Comparison of ENCODE assay signal across 12 cellular contexts in genomic region chr15:43881944-43882343, GRCh38. TPM values are rescaled to one million over a fixed set of nuclear protein-coding genes. Genes with fewer than 3 reads are reported as not detected.
DNase-seq lines count a peak whose midpoint lies in the region; ATAC-seq and TF ChIP-seq lines count a peak whose summit lies in the region.
"Had no signal": no experiment of that assay in that cellular context is flagged by ENCODE, and none has a peak within 500 bp of the region (broad histone marks: within the 10 kb centered on the region; RNA-seq: fewer than 3 reads in every experiment).

No MANE protein-coding gene starts in this region.

- no peaks in the 10 kb centered on the region for H3K4me1 ChIP-seq in OCI-LY3 (ENCODE audit: low read length)
- peaks cover 7% of the 10 kb centered on the region for H3K4me1 ChIP-seq in smooth muscle cell (ENCODE audit: low read depth)
- no peaks in the 10 kb centered on the region for H3K4me1 ChIP-seq in transverse colon
- no peaks in the 10 kb centered on the region for H3K4me1 ChIP-seq in tibial nerve
- H3K4me1 ChIP-seq: SJCRH30 had no signal

- DNase-seq in activated naive CD4-positive, alpha-beta T cell treated with anti-CD3 and anti-CD28 coated beads, Interleukin-2, amount 10 ng/mL, durations not matched to agents 7 days and 5 days = peak; percentile 24
- no peak for DNase-seq in activated naive CD4-positive, alpha-beta T cell treated with Interleukin-2 at 50 U/mL for 16 hours
- no peak for DNase-seq in fibroblast of mammary gland (ENCODE audit: low read depth)
- DNase-seq in smooth muscle cell (lab: John Stamatoyannopoulos, UW; ENCODE audit: unreplicated experiment) = no peak
- no peak for DNase-seq in activated CD8-positive, alpha-beta T cell treated with anti-CD3 and anti-CD28 coated beads for 36 hours
- no peak for DNase-seq in transverse colon
- no peak for DNase-seq in tibial nerve (ENCODE audit: low spot score in 2 of 2)
- DNase-seq: CD4-positive, alpha-beta T cell; Karpas-422; SJCRH30; stimulated activated naive CD4-positive, alpha-beta T cell treated with Interleukin-2 at 50 U/mL for 16 hours had no signal

- intact Hi-C loops in activated CD8-positive, alpha-beta T cell treated with anti-CD3 and anti-CD28 coated beads for 36 hours (cut with micrococcal nuclease) = no loop called here
- intact Hi-C loops in transverse colon (cut with DNase I; ENCODE audit: low total_unique reads) = no loop called here

- no peak overlapping the region for H2AFZ ChIP-seq in OCI-LY3 (ENCODE audit: low read depth, low read length)
- H2AFZ ChIP-seq in smooth muscle cell (ENCODE audit: low read depth) = no peak overlapping the region

- H3K36me3 ChIP-seq in OCI-LY3 (replicated peaks; ENCODE audit: low read depth, low read length) (peaks cover 59% of the 10 kb centered on the region), smooth muscle cell (ENCODE audit: low read depth) (no peaks in the 10 kb centered on the region), transverse colon (no peaks in the 10 kb centered on the region), tibial nerve (peaks cover 0 to 28% (median 0%) of the 10 kb centered on the region in 3 donors)

- in situ Hi-C loops in transverse colon (cut with MboI; ENCODE audit: low pct_ligation_motif_present in 1 of 4, low pct_unique_long_range_greater_than_20kb in 1 of 4, low sequenced_read_pairs in 3 of 4) = no loop called here

- H3K79me2 ChIP-seq in OCI-LY3 (ENCODE audit: low read length) (no peaks in the 10 kb centered on the region), smooth muscle cell (ENCODE audit: low read depth) (no peaks in the 10 kb centered on the region)

- TF ChIP-seq POLR2A in transverse colon (IDR thresholded peaks at IDR 0.05) = no peak
- TF ChIP-seq POLR2A in tibial nerve (IDR thresholded peaks at IDR 0.05) = no peak

- CTCF ChIA-PET in activated naive CD4-positive, alpha-beta T cell treated with anti-CD3 and anti-CD28 coated beads, Interleukin-2, amount 10 ng/mL, durations not matched to agents 7 days and 5 days (lab: Charles Lee) = interaction anchor here (0.9 to 1.8 kb wide), 5 partner anchors 8 to 21 kb away, joined by 3 to 7 read pairs (median 3); no protein-coding TSS in a partner anchor
- CTCF ChIA-PET in activated CD8-positive, alpha-beta T cell treated with anti-CD3 and anti-CD28 coated beads for 36 hours (lab: Charles Lee) = interaction anchor here (1.0 to 2.0 kb wide), 4 partner anchors 9 to 22 kb away, joined by 3 to 6 read pairs (median 4); no protein-coding TSS in a partner anchor

- H3K27me3 ChIP-seq in OCI-LY3 (ENCODE audit: low read depth, low read length) (no peaks in the 10 kb centered on the region), smooth muscle cell (ENCODE audit: low read depth) (no peaks in the 10 kb centered on the region), transverse colon (no peaks in the 10 kb centered on the region), tibial nerve (no peaks in the 10 kb centered on the region)
- H3K27me3 ChIP-seq: SJCRH30 had no signal

- peaks cover 46% of the 10 kb centered on the region for H3K36me3 Mint-ChIP-seq in activated naive CD4-positive, alpha-beta T cell treated with anti-CD3 and anti-CD28 coated beads, Interleukin-2, amount 10 ng/mL, durations not matched to agents 7 days and 5 days
- H3K36me3 Mint-ChIP-seq in activated CD8-positive, alpha-beta T cell treated with anti-CD3 and anti-CD28 coated beads for 36 hours (ENCODE audit: low read depth) = peaks cover 37% of the 10 kb centered on the region

- H3K9me3 ChIP-seq in OCI-LY3 (ENCODE audit: insufficient read depth, low read length) = no peaks in the 10 kb centered on the region
- no peaks in the 10 kb centered on the region for H3K9me3 ChIP-seq in smooth muscle cell (replicated peaks; ENCODE audit: low read depth)
- no peaks in the 10 kb centered on the region for H3K9me3 ChIP-seq in transverse colon
- H3K9me3 ChIP-seq in tibial nerve = no peaks in the 10 kb centered on the region
- H3K9me3 ChIP-seq: SJCRH30 had no signal

- WGBS in smooth muscle cell (ENCODE audit: low lambda C conversion rate) = 87% methylated on average over 7 of the region's 7 CpGs
- WGBS in transverse colon (ENCODE audit: low coverage in 1 of 2), 2 donors = 89% methylated on average over 7 of the region's 7 CpGs; no CpG with 5 or more reads in 1 of the 2 donors
- 77 to 88% methylated on average over 7 of the region's 7 CpGs for WGBS in tibial nerve, 2 donors

- H3K9me3 Mint-ChIP-seq in activated naive CD4-positive, alpha-beta T cell treated with anti-CD3 and anti-CD28 coated beads, Interleukin-2, amount 10 ng/mL, durations not matched to agents 7 days and 5 days = no peaks in the 10 kb centered on the region
- no peaks in the 10 kb centered on the region for H3K9me3 Mint-ChIP-seq in activated CD8-positive, alpha-beta T cell treated with anti-CD3 and anti-CD28 coated beads for 36 hours
- H3K9me3 Mint-ChIP-seq: CD4-positive, alpha-beta T cell had no signal

- H3K9ac ChIP-seq in OCI-LY3 (ENCODE audit: low read length) (no peak overlapping the region), smooth muscle cell (ENCODE audit: low read depth) (no peak overlapping the region)

- TF ChIP-seq CTCF in OCI-LY3 (IDR thresholded peaks at IDR 0.05; ENCODE audit: low read depth, low read length) (peak; percentile 61), fibroblast of mammary gland (conservative IDR thresholded peaks at IDR 0.05; ENCODE audit: control insufficient read depth, insufficient read depth, low read depth, low read length) (peak; percentile 46), smooth muscle cell (IDR thresholded peaks at IDR 0.05; ENCODE audit: borderline replicate concordance, insufficient read depth, poor library complexity, severe bottlenecking) (peak; percentile 38), transverse colon (IDR thresholded peaks at IDR 0.05) (peak in 2 of 5 experiments; percentile 32), tibial nerve (IDR thresholded peaks at IDR 0.05) (peak in 2 of 5 experiments; percentile 23 to 24)
- no peak for TF ChIP-seq CTCF in activated CD8-positive, alpha-beta T cell treated with anti-CD3 and anti-CD28 coated beads for 36 hours (IDR thresholded peaks at IDR 0.05)

- TF ChIP-seq EP300 in transverse colon (IDR thresholded peaks at IDR 0.05; ENCODE audit: low read depth) = no peak
- TF ChIP-seq EP300 in tibial nerve (IDR thresholded peaks at IDR 0.05) = no peak

- peaks cover 13% of the 10 kb centered on the region for H3F3A ChIP-seq in smooth muscle cell (ENCODE audit: low read depth)

- no peak overlapping the region for H3K4me3 ChIP-seq in OCI-LY3 (ENCODE audit: low read length)
- no peak overlapping the region for H3K4me3 ChIP-seq in fibroblast of mammary gland (ENCODE audit: control insufficient read depth, low read depth, low read length)
- no peak overlapping the region for H3K4me3 ChIP-seq in smooth muscle cell
- no peak overlapping the region for H3K4me3 ChIP-seq in transverse colon
- no peak overlapping the region for H3K4me3 ChIP-seq in tibial nerve
- H3K4me3 ChIP-seq: SJCRH30 had no signal

- no peaks in the 10 kb centered on the region for H3K27me3 Mint-ChIP-seq in activated naive CD4-positive, alpha-beta T cell treated with anti-CD3 and anti-CD28 coated beads, Interleukin-2, amount 10 ng/mL, durations not matched to agents 7 days and 5 days
- H3K27me3 Mint-ChIP-seq in activated CD8-positive, alpha-beta T cell treated with anti-CD3 and anti-CD28 coated beads for 36 hours = no peaks in the 10 kb centered on the region
- H3K27me3 Mint-ChIP-seq: CD4-positive, alpha-beta T cell had no signal

- POLR2A ChIA-PET in activated CD8-positive, alpha-beta T cell treated with anti-CD3 and anti-CD28 coated beads for 36 hours (lab: Charles Lee) = interaction anchor here (1.5 kb wide), 1 partner anchor 14 kb away, joined by 3 read pairs; no protein-coding TSS in a partner anchor

- H3K4me2 ChIP-seq in OCI-LY3 (ENCODE audit: low read length) = no peak overlapping the region
- no peak overlapping the region for H3K4me2 ChIP-seq in smooth muscle cell

- H4K20me1 ChIP-seq in OCI-LY3 (ENCODE audit: insufficient read depth, low read length) (no peaks in the 10 kb centered on the region), smooth muscle cell (ENCODE audit: low read depth) (no peaks in the 10 kb centered on the region)

- no peak overlapping the region for H3K27ac Mint-ChIP-seq in activated naive CD4-positive, alpha-beta T cell treated with anti-CD3 and anti-CD28 coated beads, Interleukin-2, amount 10 ng/mL, durations not matched to agents 7 days and 5 days
- no peak overlapping the region for H3K27ac Mint-ChIP-seq in activated CD8-positive, alpha-beta T cell treated with anti-CD3 and anti-CD28 coated beads for 36 hours
- H3K27ac Mint-ChIP-seq: CD4-positive, alpha-beta T cell had no signal

- H3K27ac ChIP-seq in OCI-LY3 (ENCODE audit: low read length) = no peak overlapping the region
- H3K27ac ChIP-seq in smooth muscle cell (ENCODE audit: low read depth) = no peak overlapping the region
- H3K27ac ChIP-seq in transverse colon = no peak overlapping the region
- no peak overlapping the region for H3K27ac ChIP-seq in tibial nerve
- H3K27ac ChIP-seq: SJCRH30 had no signal

- ATAC-seq in activated CD8-positive, alpha-beta T cell treated with anti-CD3 and anti-CD28 coated beads for 36 hours = no peak

- H3K4me1 Mint-ChIP-seq in activated naive CD4-positive, alpha-beta T cell treated with anti-CD3 and anti-CD28 coated beads, Interleukin-2, amount 10 ng/mL, durations not matched to agents 7 days and 5 days = no peaks in the 10 kb centered on the region
- peaks cover 5% of the 10 kb centered on the region for H3K4me1 Mint-ChIP-seq in activated CD8-positive, alpha-beta T cell treated with anti-CD3 and anti-CD28 coated beads for 36 hours (ENCODE audit: low read depth)

- no peak overlapping the region for H3K4me3 Mint-ChIP-seq in activated naive CD4-positive, alpha-beta T cell treated with anti-CD3 and anti-CD28 coated beads, Interleukin-2, amount 10 ng/mL, durations not matched to agents 7 days and 5 days
- no peak overlapping the region for H3K4me3 Mint-ChIP-seq in activated CD8-positive, alpha-beta T cell treated with anti-CD3 and anti-CD28 coated beads for 36 hours
- H3K4me3 Mint-ChIP-seq: CD4-positive, alpha-beta T cell had no signal

RNA-seq across cellular contexts. Expression of gene WDR76, which starts 55.1 kb away (rescaled TPM):
- total RNA-seq in smooth muscle cell (9.8 and 19.7 TPM in 2 replicates), transverse colon (1 to 10 TPM in 2 of 4 donors, under 1 TPM in 1, not detected in 1; 0.20 to 4.8 (median 2.7) TPM), tibial nerve (1 to 10 TPM; 2.7 to 7.5 (median 2.9) TPM)
- 3.4 and 3.9 TPM in 2 replicates for polyA plus RNA-seq in smooth muscle cell
- total RNA-seq in activated CD8-positive, alpha-beta T cell treated with anti-CD3 and anti-CD28 coated beads for 36 hours = 10 to 100 TPM; 69.9 to 79.3 TPM

RNA-seq across cellular contexts. Expression of gene MFAP1, which starts 57.5 kb away (rescaled TPM):
- total RNA-seq in smooth muscle cell = 34.9 and 43.3 TPM in 2 replicates
- 37.9 and 41.2 TPM in 2 replicates for polyA plus RNA-seq in smooth muscle cell
- total RNA-seq in activated CD8-positive, alpha-beta T cell treated with anti-CD3 and anti-CD28 coated beads for 36 hours = 10 to 100 TPM; 39.8 to 43.1 TPM
- total RNA-seq in transverse colon = 10 to 100 TPM in 3 of 4 donors, 1 to 10 TPM in 1; 9.8 to 32.9 (median 16.3) TPM
- 10 to 100 TPM in 3 of 4 donors, 1 to 10 TPM in 1; 9.6 to 15.7 (median 11.9) TPM for total RNA-seq in tibial nerve
